ENCODE assay signal across 8 cellular contexts in the genomic region with DNA sequence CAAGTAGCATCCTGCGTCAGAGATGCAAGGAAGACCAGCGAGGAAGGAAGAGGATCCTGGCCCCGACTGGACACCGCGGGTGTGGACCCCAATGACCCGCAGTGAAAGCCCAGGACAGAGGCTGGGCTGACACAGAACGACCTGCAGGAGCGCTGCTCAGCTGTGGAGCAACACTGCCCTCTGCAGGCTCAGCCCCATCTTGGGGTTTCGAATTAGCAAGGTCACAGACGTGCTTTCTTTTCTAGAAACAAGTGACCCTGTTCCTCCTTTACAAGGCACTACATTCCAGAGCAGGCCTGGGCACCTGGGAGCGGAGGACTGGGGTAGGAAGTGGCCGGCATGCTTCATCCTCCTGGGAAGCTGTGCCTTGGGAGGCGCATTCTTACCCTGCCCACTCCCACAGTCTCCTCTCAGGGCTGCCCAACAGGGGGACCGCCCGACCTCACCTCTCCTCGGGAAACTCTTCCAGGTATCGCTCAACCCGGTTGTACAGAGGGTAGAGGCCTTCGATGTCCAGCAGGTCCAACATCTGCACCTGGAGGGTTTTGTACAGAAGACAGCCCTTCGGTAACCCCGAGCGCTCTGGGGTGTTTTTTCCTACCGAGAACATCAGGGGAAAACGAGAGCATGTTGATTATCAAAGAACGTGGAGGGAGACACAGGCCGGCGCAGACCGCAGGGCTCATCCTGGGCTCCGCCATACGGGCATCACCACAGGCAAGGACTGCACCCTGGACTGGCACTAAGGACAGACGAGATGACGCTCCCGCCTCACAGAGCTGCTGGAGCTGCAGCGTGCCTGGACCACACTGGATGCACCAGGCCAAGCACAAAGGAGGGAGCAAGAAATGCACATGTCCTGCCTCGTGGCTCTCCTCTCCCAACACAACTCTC. TPM values are rescaled to one million over a fixed set of nuclear protein-coding genes. Genes with fewer than 3 reads are reported as not detected.
DNase-seq lines count a peak whose midpoint lies in the region; ATAC-seq and TF ChIP-seq lines count a peak whose summit lies in the region.

No MANE protein-coding gene starts in this region.

- BruUV-seq in Panc1 (replicated peaks; lab: Mats Ljungman, UMichigan) = no TSS peak

- H3K4me1 Mint-ChIP-seq in activated T-cell treated with anti-CD3 and anti-CD28 coated beads, Interleukin-2, amount 50 U/mL, for 72 hours (ENCODE audit: low read depth) = peaks cover 13% of the 10 kb centered on the region
- peaks cover 4% of the 10 kb centered on the region for H3K4me1 Mint-ChIP-seq in nephron progenitor cell

- H3K36me3 Mint-ChIP-seq in activated T-cell treated with anti-CD3 and anti-CD28 coated beads, Interleukin-2, amount 50 U/mL, for 72 hours (ENCODE audit: insufficient read depth in 2 of 2) = peaks cover 7 to 9% of the 10 kb centered on the region in 2 donors
- H3K36me3 Mint-ChIP-seq in nephron progenitor cell (ENCODE audit: low read depth) = peaks cover 27% of the 10 kb centered on the region

- H3K27me3 Mint-ChIP-seq in activated T-cell treated with anti-CD3 and anti-CD28 coated beads, Interleukin-2, amount 50 U/mL, for 72 hours (ENCODE audit: low read depth) = no peaks in the 10 kb centered on the region
- H3K27me3 Mint-ChIP-seq in nephron progenitor cell (ENCODE audit: low read depth, poor library complexity) = no peaks in the 10 kb centered on the region

- no peak overlapping the region for H3K4me3 ChIP-seq in DND-41 (ENCODE audit: low read depth in 1 of 2, low read length in 2 of 2)
- no peak overlapping the region for H3K4me3 ChIP-seq in Panc1 (ENCODE audit: low read depth in 2 of 2, low read length in 2 of 2)
- no peak overlapping the region for H3K4me3 ChIP-seq in fibroblast of pulmonary artery (replicated peaks; ENCODE audit: low read depth, low read length)
- peak overlapping the region; percentile 37 to 61 for H3K4me3 ChIP-seq in stomach smooth muscle (ENCODE audit: low read length in 2 of 2)

- no peak overlapping the region for H3K4me3 Mint-ChIP-seq in activated T-cell treated with anti-CD3 and anti-CD28 coated beads, Interleukin-2, amount 50 U/mL, for 72 hours
- H3K4me3 Mint-ChIP-seq in nephron progenitor cell = no peak overlapping the region

- CTCF ChIA-PET in Panc1 (lab: Charles Lee) = interaction anchor here (0.6 kb wide), 2 partner anchors 39 to 168 kb away, joined by 3 to 10 read pairs; no protein-coding TSS in a partner anchor

- no peaks in the 10 kb centered on the region for H3K9me3 Mint-ChIP-seq in activated T-cell treated with anti-CD3 and anti-CD28 coated beads, Interleukin-2, amount 50 U/mL, for 72 hours
- H3K9me3 Mint-ChIP-seq in nephron progenitor cell = peaks cover 1% of the 10 kb centered on the region

- intact Hi-C loops in Panc1 (cut with micrococcal nuclease; ENCODE audit: unreplicated experiment) = no loop called here

- H3K36me3 ChIP-seq in DND-41 (ENCODE audit: insufficient read depth, low read length) (peaks cover 74% of the 10 kb centered on the region), Panc1 (ENCODE audit: control insufficient read depth, insufficient read depth, low read length) (peaks cover 5% of the 10 kb centered on the region), stomach smooth muscle (ENCODE audit: control insufficient read depth in 2 of 2, insufficient read depth in 2 of 2, low read length in 2 of 2) (peaks cover 8 to 41% of the 10 kb centered on the region in 2 donors)

- H3K4me1 ChIP-seq in DND-41 (ENCODE audit: insufficient read depth, low read length) (no peaks in the 10 kb centered on the region), Panc1 (ENCODE audit: control insufficient read depth, insufficient read depth, low read length) (no peaks in the 10 kb centered on the region), stomach smooth muscle (ENCODE audit: control insufficient read depth, insufficient read depth, low read length) (peaks cover 22% of the 10 kb centered on the region)

- no peaks in the 10 kb centered on the region for H3K9me3 ChIP-seq in DND-41 (ENCODE audit: insufficient read depth, low read length, severe bottlenecking)
- H3K9me3 ChIP-seq in Panc1 (ENCODE audit: control insufficient read depth, insufficient read depth, low read depth, low read length) = no peaks in the 10 kb centered on the region
- H3K9me3 ChIP-seq in stomach smooth muscle (ENCODE audit: control insufficient read depth in 2 of 2, low read length in 2 of 2) = no peaks in the 10 kb centered on the region

- peak; percentile 80 for ATAC-seq in DND-41 (ENCODE audit: insufficient read depth, low read depth)
- peak; percentile 73 for ATAC-seq in HG03280 (IDR thresholded peaks at IDR 0.05; ENCODE audit: unreplicated experiment)
- peak; percentile 95 for ATAC-seq in Panc1
- ATAC-seq in activated T-cell treated with anti-CD3 and anti-CD28 coated beads, Interleukin-2, amount 50 U/mL, for 72 hours (replicated peaks in 1 of 2) = peak; percentile 56 to 65

- POLR2A ChIA-PET in Panc1 (lab: Charles Lee) = no interaction called here

- no peaks in the 10 kb centered on the region for H3K79me2 ChIP-seq in DND-41 (ENCODE audit: insufficient read depth, low read length)

- in situ Hi-C loops in Panc1 (cut with HindIII; ENCODE audit: low pct_unique_long_range_greater_than_20kb, low sequenced_read_pairs) = no loop called here

- DNase-seq in DND-41 = peak; percentile 60
- DNase-seq in Panc1 (ENCODE audit: low read depth, low spot score) = peak; percentile 64
- peak; percentile 72 to 78 for DNase-seq in activated T-cell treated with anti-CD3 and anti-CD28 coated beads, Interleukin-2, amount 50 U/mL, for 72 hours
- peak; percentile 82 for DNase-seq in fibroblast of pulmonary artery (ENCODE audit: low read depth)
- peak; percentile 88 for DNase-seq in nephron progenitor cell
- no peak for DNase-seq in NCI-H187 treated with DMSO at 0.1 percent for 48 hours (lab: John Stamatoyannopoulos, UW)

- H3K27ac Mint-ChIP-seq in activated T-cell treated with anti-CD3 and anti-CD28 coated beads, Interleukin-2, amount 50 U/mL, for 72 hours = no peak overlapping the region
- H3K27ac Mint-ChIP-seq in nephron progenitor cell = no peak overlapping the region

- TF ChIP-seq CTCF in DND-41 (IDR thresholded peaks at IDR 0.05; ENCODE audit: borderline replicate concordance, extremely low read depth, low read length, poor library complexity, severe bottlenecking) (peak; percentile 83), Panc1 (IDR thresholded peaks at IDR 0.05) (peak; percentile 90), fibroblast of pulmonary artery (IDR thresholded peaks at IDR 0.05; ENCODE audit: low read length, missing control alignments) (peak; percentile 98), nephron progenitor cell (IDR thresholded peaks at IDR 0.05) (peak; percentile 95)

- no peak overlapping the region for H3K4me2 ChIP-seq in DND-41 (ENCODE audit: insufficient read depth, low read length)

- no peak overlapping the region for H2AFZ ChIP-seq in DND-41 (ENCODE audit: low read depth, low read length)

- H3K27me3 ChIP-seq in DND-41 (ENCODE audit: insufficient read depth, low read length, poor library complexity) = no peaks in the 10 kb centered on the region
- H3K27me3 ChIP-seq in Panc1 (ENCODE audit: control insufficient read depth, insufficient read depth, low read length) = no peaks in the 10 kb centered on the region
- no peaks in the 10 kb centered on the region for H3K27me3 ChIP-seq in stomach smooth muscle (ENCODE audit: control insufficient read depth in 1 of 2, insufficient read depth in 2 of 2, low read length in 2 of 2)

- no peaks in the 10 kb centered on the region for H4K20me1 ChIP-seq in DND-41 (ENCODE audit: insufficient read depth, low read length)

- no peak overlapping the region for H3K9ac ChIP-seq in DND-41 (ENCODE audit: low read depth, low read length)
- H3K9ac ChIP-seq in stomach smooth muscle (ENCODE audit: low read length in 2 of 2) = peak overlapping the region in 1 of 2 donors; percentile 60

- H3K27ac ChIP-seq in DND-41 (ENCODE audit: low read length) = no peak overlapping the region
- no peak overlapping the region for H3K27ac ChIP-seq in Panc1 (ENCODE audit: low read length)
- peak overlapping the region; percentile 41 for H3K27ac ChIP-seq in stomach smooth muscle (ENCODE audit: low read length)

RNA-seq across cellular contexts. Expression of a gene that starts 35.0 kb away (rescaled TPM):
- total RNA-seq in Panc1 (2021; ENCODE audit: unreplicated experiment) = 5.4 TPM
- 5.0 TPM for polyA plus RNA-seq in Panc1 (2012; ENCODE audit: insufficient read length)
- 10 to 100 TPM; 12.2 to 14.9 TPM for total RNA-seq in activated T-cell treated with anti-CD3 and anti-CD28 coated beads, Interleukin-2, amount 50 U/mL, for 72 hours

Comparison
In these comparisons a context has a peak if more than half of its experiments do, and no peak if none do; other contexts are left out.
1. H3K4me3 ChIP-seq: peak in stomach smooth muscle (2 of 2); none in DND-41 (0 of 2), Panc1 (0 of 2) and fibroblast of pulmonary artery (single experiment).
2. Peak in every context shown above with its lines, with median percentiles within 50 percentile points of each other: ATAC-seq and CTCF ChIP-seq.